1 cellular context compared by ENCODE assay signal in genomic region chr1:182768973-182769372, GRCh38.
TF ChIP-seq lines count a peak whose summit lies in the region.

No MANE protein-coding gene starts in this region.

TF ChIP-seq in HepG2, 621 proteins besides CTCF, POLR2A, EP300 and RAD21 (continued from another document):
- TF ChIP-seq, protein P1, sequence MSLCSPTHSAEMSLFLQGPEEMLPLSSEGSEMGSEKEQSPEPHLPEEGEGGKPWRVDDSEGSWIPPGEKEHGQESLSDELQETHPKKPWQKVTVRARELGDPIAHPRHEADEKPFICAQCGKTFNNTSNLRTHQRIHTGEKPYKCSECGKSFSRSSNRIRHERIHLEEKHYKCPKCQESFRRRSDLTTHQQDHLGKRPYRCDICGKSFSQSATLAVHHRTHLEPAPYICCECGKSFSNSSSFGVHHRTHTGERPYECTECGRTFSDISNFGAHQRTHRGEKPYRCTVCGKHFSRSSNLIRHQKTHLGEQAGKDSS (CRISPR knock-in tag; IDR thresholded peaks at IDR 0.05; ENCODE audit: borderline replicate concordance, low read depth): no peak
